20 cellular contexts compared by ENCODE assay signal in genomic region chr9:21872696-21873095, GRCh38.
"Had no signal": no experiment of that assay in that cellular context is flagged by ENCODE, and none has a peak within 500 bp of the region (broad histone marks: within the 10 kb centered on the region; RNA-seq: fewer than 3 reads in every experiment).

No MANE protein-coding gene starts in this region.

- H3K4me3 ChIP-seq: ascending aorta, hepatocyte, left lung, mucosa of descending colon, tibial artery, uterus had no signal

- H2AFZ ChIP-seq: hepatocyte had no signal

- H3K4me3 Mint-ChIP-seq: activated naive CD4-positive, alpha-beta T cell treated with anti-CD3 and anti-CD28 coated beads for 36 hours; activated naive CD8-positive, alpha-beta T cell treated with anti-CD3 and anti-CD28 coated beads, Interleukin-2, amount 50 U/mL, for 24 hours; naive thymus-derived CD8-positive, alpha-beta T cell; stimulated activated naive B cell treated with anti-CD40 and anti-IgM and Interleukin-4, amounts not matched to agents 10 μg/mL and 1 μg/mL and 100 μg/mL, for 72 hours had no signal

- H3K4me2 ChIP-seq: hepatocyte had no signal

- H3K27me3 Mint-ChIP-seq: activated naive CD8-positive, alpha-beta T cell treated with anti-CD3 and anti-CD28 coated beads, Interleukin-2, amount 50 U/mL, for 24 hours; naive thymus-derived CD8-positive, alpha-beta T cell; stimulated activated naive B cell treated with anti-CD40 and anti-IgM and Interleukin-4, amounts not matched to agents 10 μg/mL and 1 μg/mL and 100 μg/mL, for 72 hours had no signal

- H3K4me1 ChIP-seq: ascending aorta, left lung, tibial artery, uterus had no signal

- H3K27me3 ChIP-seq: ascending aorta, hepatocyte, left lung, tibial artery, uterus had no signal

- H3K27ac ChIP-seq: ascending aorta, hepatocyte, left lung, tibial artery, uterus had no signal

- DNase-seq: activated CD4-positive, alpha-beta T cell treated with anti-CD3 and anti-CD28 coated beads, Interleukin-2, amount 50 U/mL, for 48 hours; activated CD4-positive, CD25-positive, alpha-beta regulatory T cell treated with anti-CD3 and anti-CD28 coated beads, Interleukin-2, amount 50 U/mL, for 72 hours; activated naive CD4-positive, alpha-beta T cell treated with anti-CD3 and anti-CD28 coated beads for 36 hours; activated naive CD8-positive, alpha-beta T cell treated with anti-CD3 and anti-CD28 coated beads, Interleukin-2, amount 50 U/mL, for 24 hours; dermis blood vessel endothelial cell; erythroblast; kidney; left lung; mammary epithelial cell; mucosa of descending colon; naive thymus-derived CD8-positive, alpha-beta T cell; stimulated activated CD4-positive, alpha-beta T cell treated with anti-CD3 and anti-CD28 coated beads, Interleukin-15, amount 100 ng/mL, for 24 hours; stimulated activated CD4-positive, alpha-beta T cell treated with anti-CD3 and anti-CD28 coated beads, Interleukin-4, amount 100 ng/mL, for 1 hour; stimulated activated naive B cell treated with anti-CD40 and anti-IgM and Interleukin-4, amounts not matched to agents 10 μg/mL and 1 μg/mL and 100 μg/mL, for 72 hours; T1000; tibial artery; uterus had no signal

- H3K27ac Mint-ChIP-seq: activated naive CD4-positive, alpha-beta T cell treated with anti-CD3 and anti-CD28 coated beads for 36 hours; activated naive CD8-positive, alpha-beta T cell treated with anti-CD3 and anti-CD28 coated beads, Interleukin-2, amount 50 U/mL, for 24 hours; activated T-helper 2 cell treated with anti-CD3 and anti-CD28 coated beads, Interferon-gamma antibody, Interleukin-2, Interleukin-4, amounts not matched to agents 10 μg/mL and 5 μg/mL and 100 μg/mL, durations not matched to agents 14 hours and 24 hours and 36 hours; stimulated activated naive B cell treated with anti-CD40 and anti-IgM and Interleukin-4, amounts not matched to agents 10 μg/mL and 1 μg/mL and 100 μg/mL, for 72 hours had no signal

- H3K9me3 ChIP-seq: left lung, mucosa of descending colon, tibial artery, uterus had no signal

- H3K36me3 ChIP-seq: left lung, uterus had no signal

- H3K4me1 Mint-ChIP-seq: activated naive CD8-positive, alpha-beta T cell treated with anti-CD3 and anti-CD28 coated beads, Interleukin-2, amount 50 U/mL, for 24 hours had no signal
